20 cellular contexts compared by ENCODE assay signal in the genomic region with DNA sequence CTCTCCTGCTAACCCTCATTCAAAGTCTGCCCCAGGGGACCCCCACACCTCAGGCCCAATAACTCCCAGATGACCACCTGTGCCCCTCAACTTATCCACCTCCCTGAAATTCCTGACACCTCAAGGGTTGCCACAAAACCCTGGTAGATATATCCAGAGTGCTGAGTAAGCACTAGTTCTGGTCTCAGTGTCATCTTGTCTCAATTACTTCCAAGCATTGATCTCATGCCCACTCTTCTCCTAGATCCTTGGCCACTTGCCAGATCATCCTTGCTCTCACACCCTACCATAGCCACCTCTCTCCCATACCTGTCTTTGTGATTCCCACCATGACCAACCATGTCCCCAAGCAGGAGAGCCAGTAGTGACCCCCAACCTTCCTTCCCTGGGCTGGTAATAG. TPM values are rescaled to one million over a fixed set of nuclear protein-coding genes. Genes with fewer than 3 reads are reported as not detected.
DNase-seq lines count a peak whose midpoint lies in the region; ATAC-seq and TF ChIP-seq lines count a peak whose summit lies in the region.
"Had no signal": no experiment of that assay in that cellular context is flagged by ENCODE, and none has a peak within 500 bp of the region (broad histone marks: within the 10 kb centered on the region; RNA-seq: fewer than 3 reads in every experiment).

No MANE protein-coding gene starts in this region.

- peak overlapping the region; percentile 73; the same call in 1 of the 2 replicates for H3K4me3 ChIP-seq in HUES64 (ENCODE audit: low read length)
- H3K4me3 ChIP-seq: tibial nerve had no signal

- peaks cover 27% of the 10 kb centered on the region for H3K4me1 Mint-ChIP-seq in CD4-positive, alpha-beta T cell (ENCODE audit: low read depth)
- H3K4me1 Mint-ChIP-seq in brain (peaks cover 22% of the 10 kb centered on the region), nephron (peaks cover 12% of the 10 kb centered on the region)

- CTCF ChIA-PET in CD4-positive, alpha-beta T cell (lab: Charles Lee): no interaction called here

- intact Hi-C loops in CD4-positive, alpha-beta T cell (cut with DNase I, micrococcal nuclease): loop anchor here (1.0 to 5.0 kb wide), 4 partner anchors 15 to 106 kb away; a partner anchor contains a TSS

- H3K4me3 Mint-ChIP-seq in CD4-positive, alpha-beta T cell: peak overlapping the region; percentile 79
- H3K4me3 Mint-ChIP-seq in brain (peak overlapping the region; percentile 9 to 70 (median 57)), nephron (peak overlapping the region; percentile 67 to 80 (median 79))

- H3K4me1 ChIP-seq in HUES64 (ENCODE audit: insufficient read depth, low read length): 0 out of 2 replicates have a peak, but pooled peaks cover 3% of the 10 kb centered on the region

- ATAC-seq in CD4-positive, alpha-beta T cell (ENCODE audit: poor library complexity): no peak
- ATAC-seq in activated CD4-positive, CD25-positive, alpha-beta regulatory T cell treated with anti-CD3 and anti-CD28 coated beads, Interleukin-2, amount 50 U/mL, for 24 hours: no peak
- ATAC-seq: activated T-helper 17 cell treated with anti-CD3 and anti-CD28 coated beads, Interleukin-2, amount 50 U/mL, for 72 hours; left lobe of liver; right cardiac atrium; Right ventricle myocardium inferior had no signal

- peaks cover 63% of the 10 kb centered on the region for H3K36me3 ChIP-seq in HUES64 (ENCODE audit: insufficient read depth, low read length)

- no peak overlapping the region for H3K27ac ChIP-seq in CD4-positive, alpha-beta T cell (ENCODE audit: low read depth, low read length)
- H3K27ac ChIP-seq in HUES64 (ENCODE audit: low read depth, low read length): no peak overlapping the region
- H3K27ac ChIP-seq: KMS-11, tibial nerve, WERI-Rb-1 had no signal

- H3K9me3 Mint-ChIP-seq in CD4-positive, alpha-beta T cell: peaks cover 31% of the 10 kb centered on the region
- H3K9me3 Mint-ChIP-seq in brain (peaks cover 60 to 75% (median 67%) of the 10 kb centered on the region in 5 experiments), nephron (peaks cover 84% of the 10 kb centered on the region)

- POLR2A ChIA-PET in CD4-positive, alpha-beta T cell (lab: Charles Lee): no interaction called here

- peaks cover 54% of the 10 kb centered on the region for H3K9me3 ChIP-seq in CD4-positive, alpha-beta T cell (ENCODE audit: control insufficient read depth, low read length)
- H3K9me3 ChIP-seq in HUES64 (ENCODE audit: insufficient read depth, low read depth, low read length): peaks cover 65% of the 10 kb centered on the region

- TF ChIP-seq CTCF in CD4-positive, alpha-beta T cell (IDR thresholded peaks at IDR 0.05): no peak
- TF ChIP-seq CTCF in brain (conservative IDR thresholded peaks at IDR 0.05) (no peak), nephron (IDR thresholded peaks at IDR 0.05; ENCODE audit: unreplicated experiment in 3 of 3) (no peak)

- DNase-seq in CD4-positive, alpha-beta T cell: no peak
- DNase-seq in NCI-H774 (lab: John Stamatoyannopoulos, UW) (no peak), hippocampal formation (lab: John Stamatoyannopoulos, UW) (no peak)
- DNase-seq: amygdala; effector CD8-positive, alpha-beta T cell; NCI-H1048; NCI-H2107; NCI-H526; right cardiac atrium; stimulated activated naive CD4-positive, alpha-beta T cell; WERI-Rb-1 had no signal

- no peak overlapping the region for H3K9ac ChIP-seq in HUES64 (ENCODE audit: low read depth, low read length)
- H3K9ac ChIP-seq: KMS-11 had no signal

- H3K27ac Mint-ChIP-seq in CD4-positive, alpha-beta T cell: no peak overlapping the region
- H3K27ac Mint-ChIP-seq in brain (no peak overlapping the region), nephron (no peak overlapping the region)
- H3K27ac Mint-ChIP-seq: activated T-helper 17 cell treated with anti-CD3 and anti-CD28 coated beads, Interleukin-2, amount 50 U/mL, for 72 hours had no signal

- no peaks in the 10 kb centered on the region for H3K27me3 Mint-ChIP-seq in CD4-positive, alpha-beta T cell
- H3K27me3 Mint-ChIP-seq in brain: peaks cover 10% of the 10 kb centered on the region
- peaks cover 2% of the 10 kb centered on the region for H3K27me3 Mint-ChIP-seq in nephron (ENCODE audit: low read depth)
- H3K27me3 Mint-ChIP-seq: activated T-helper 17 cell treated with anti-CD3 and anti-CD28 coated beads, Interleukin-2, amount 50 U/mL, for 72 hours had no signal

- H3K27me3 ChIP-seq in CD4-positive, alpha-beta T cell (ENCODE audit: control insufficient read depth, insufficient read depth, low read length): no peaks in the 10 kb centered on the region
- no peaks in the 10 kb centered on the region for H3K27me3 ChIP-seq in HUES64 (ENCODE audit: insufficient read depth, low read length)
- H3K27me3 ChIP-seq: tibial nerve had no signal

- peaks cover 83% of the 10 kb centered on the region for H3K36me3 Mint-ChIP-seq in CD4-positive, alpha-beta T cell (ENCODE audit: low read depth)
- H3K36me3 Mint-ChIP-seq in brain (peaks cover 67% of the 10 kb centered on the region), nephron (ENCODE audit: low read depth) (peaks cover 81% of the 10 kb centered on the region)

RNA-seq across cellular contexts. Expression of a gene that starts 2.0 kb away (rescaled TPM):
- 1 to 10 TPM; 5.2 to 5.7 TPM for total RNA-seq in CD4-positive, alpha-beta T cell
- polyA plus RNA-seq in HUES64 (2013, experiment 1 of 2): 6.6 TPM
- 6.8 TPM for polyA plus RNA-seq in HUES64 (2013, experiment 2 of 2)
- polyA plus RNA-seq in brain (ENCODE audit: insufficient read depth, low read depth, low replicate concordance): 3.6 TPM

RNA-seq across cellular contexts. Expression of a gene that starts 7.3 kb away (rescaled TPM):
- 1 to 10 TPM; 6.9 to 7.1 TPM for total RNA-seq in CD4-positive, alpha-beta T cell
- polyA plus RNA-seq in HUES64 (2013, experiment 1 of 2): 22.9 TPM
- 21.2 TPM for polyA plus RNA-seq in HUES64 (2013, experiment 2 of 2)
- polyA plus RNA-seq in brain (ENCODE audit: insufficient read depth, low read depth, low replicate concordance): 8.5 TPM

RNA-seq across cellular contexts. Expression of a gene that starts 17.0 kb away (rescaled TPM):
- total RNA-seq in CD4-positive, alpha-beta T cell: 10 to 100 TPM; 15.7 to 20.0 TPM
- 4.7 TPM for polyA plus RNA-seq in HUES64 (2013, experiment 1 of 2)
- polyA plus RNA-seq in HUES64 (2013, experiment 2 of 2): 5.4 TPM
- polyA plus RNA-seq in brain (ENCODE audit: insufficient read depth, low read depth, low replicate concordance): 3.6 TPM

RNA-seq across cellular contexts. Expression of a gene that starts 23.0 kb away (rescaled TPM):
- total RNA-seq in CD4-positive, alpha-beta T cell: 1 to 10 TPM; 2.7 to 3.4 TPM
- polyA plus RNA-seq in HUES64 (2013, experiment 1 of 2): 6.9 TPM
- 5.2 TPM for polyA plus RNA-seq in HUES64 (2013, experiment 2 of 2)
- polyA plus RNA-seq in brain (ENCODE audit: insufficient read depth, low read depth, low replicate concordance): 3.5 TPM

RNA-seq across cellular contexts. Expression of a gene that starts 37.4 kb away (rescaled TPM):
- total RNA-seq in CD4-positive, alpha-beta T cell: 10 to 100 TPM; 24.6 to 25.7 TPM
- polyA plus RNA-seq in HUES64 (2013, experiment 1 of 2): 23.5 TPM
- polyA plus RNA-seq in HUES64 (2013, experiment 2 of 2): 25.2 TPM
- polyA plus RNA-seq in brain (ENCODE audit: insufficient read depth, low read depth, low replicate concordance): 8.3 TPM
